1 cellular context compared by ENCODE assay signal in genomic region chr6:137906020-137906472, GRCh38.
TF ChIP-seq lines count a peak whose summit lies in the region.

No MANE protein-coding gene starts in this region.

TF ChIP-seq in HCT116, 20 proteins besides CTCF, POLR2A, EP300 and RAD21:
- TF ChIP-seq, protein P1, sequence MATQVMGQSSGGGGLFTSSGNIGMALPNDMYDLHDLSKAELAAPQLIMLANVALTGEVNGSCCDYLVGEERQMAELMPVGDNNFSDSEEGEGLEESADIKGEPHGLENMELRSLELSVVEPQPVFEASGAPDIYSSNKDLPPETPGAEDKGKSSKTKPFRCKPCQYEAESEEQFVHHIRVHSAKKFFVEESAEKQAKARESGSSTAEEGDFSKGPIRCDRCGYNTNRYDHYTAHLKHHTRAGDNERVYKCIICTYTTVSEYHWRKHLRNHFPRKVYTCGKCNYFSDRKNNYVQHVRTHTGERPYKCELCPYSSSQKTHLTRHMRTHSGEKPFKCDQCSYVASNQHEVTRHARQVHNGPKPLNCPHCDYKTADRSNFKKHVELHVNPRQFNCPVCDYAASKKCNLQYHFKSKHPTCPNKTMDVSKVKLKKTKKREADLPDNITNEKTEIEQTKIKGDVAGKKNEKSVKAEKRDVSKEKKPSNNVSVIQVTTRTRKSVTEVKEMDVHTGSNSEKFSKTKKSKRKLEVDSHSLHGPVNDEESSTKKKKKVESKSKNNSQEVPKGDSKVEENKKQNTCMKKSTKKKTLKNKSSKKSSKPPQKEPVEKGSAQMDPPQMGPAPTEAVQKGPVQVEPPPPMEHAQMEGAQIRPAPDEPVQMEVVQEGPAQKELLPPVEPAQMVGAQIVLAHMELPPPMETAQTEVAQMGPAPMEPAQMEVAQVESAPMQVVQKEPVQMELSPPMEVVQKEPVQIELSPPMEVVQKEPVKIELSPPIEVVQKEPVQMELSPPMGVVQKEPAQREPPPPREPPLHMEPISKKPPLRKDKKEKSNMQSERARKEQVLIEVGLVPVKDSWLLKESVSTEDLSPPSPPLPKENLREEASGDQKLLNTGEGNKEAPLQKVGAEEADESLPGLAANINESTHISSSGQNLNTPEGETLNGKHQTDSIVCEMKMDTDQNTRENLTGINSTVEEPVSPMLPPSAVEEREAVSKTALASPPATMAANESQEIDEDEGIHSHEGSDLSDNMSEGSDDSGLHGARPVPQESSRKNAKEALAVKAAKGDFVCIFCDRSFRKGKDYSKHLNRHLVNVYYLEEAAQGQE (IDR thresholded peaks at IDR 0.05; ENCODE audit: low read depth): no peak
- TF ChIP-seq YY1 (IDR thresholded peaks at IDR 0.05; ENCODE audit: extremely low read depth, insufficient replicate concordance, low read depth, low read length) (no peak), FOSL1 (IDR thresholded peaks at IDR 0.05; ENCODE audit: low read depth) (no peak), EZH2phosphoT487 (IDR thresholded peaks at IDR 0.05; ENCODE audit: borderline replicate concordance) (no peak), TCF7L2 (IDR thresholded peaks at IDR 0.05; ENCODE audit: borderline replicate concordance, extremely low read depth, insufficient read depth, insufficient read length) (no peak), EGR1 (IDR thresholded peaks at IDR 0.05; ENCODE audit: low read depth) (no peak), POLR2AphosphoS5 (IDR thresholded peaks at IDR 0.05; ENCODE audit: low read depth, low read length) (no peak), ATF3 (IDR thresholded peaks at IDR 0.05) (no peak), SIN3A (IDR thresholded peaks at IDR 0.05; ENCODE audit: low read depth) (no peak)
- TF ChIP-seq, protein P2, sequence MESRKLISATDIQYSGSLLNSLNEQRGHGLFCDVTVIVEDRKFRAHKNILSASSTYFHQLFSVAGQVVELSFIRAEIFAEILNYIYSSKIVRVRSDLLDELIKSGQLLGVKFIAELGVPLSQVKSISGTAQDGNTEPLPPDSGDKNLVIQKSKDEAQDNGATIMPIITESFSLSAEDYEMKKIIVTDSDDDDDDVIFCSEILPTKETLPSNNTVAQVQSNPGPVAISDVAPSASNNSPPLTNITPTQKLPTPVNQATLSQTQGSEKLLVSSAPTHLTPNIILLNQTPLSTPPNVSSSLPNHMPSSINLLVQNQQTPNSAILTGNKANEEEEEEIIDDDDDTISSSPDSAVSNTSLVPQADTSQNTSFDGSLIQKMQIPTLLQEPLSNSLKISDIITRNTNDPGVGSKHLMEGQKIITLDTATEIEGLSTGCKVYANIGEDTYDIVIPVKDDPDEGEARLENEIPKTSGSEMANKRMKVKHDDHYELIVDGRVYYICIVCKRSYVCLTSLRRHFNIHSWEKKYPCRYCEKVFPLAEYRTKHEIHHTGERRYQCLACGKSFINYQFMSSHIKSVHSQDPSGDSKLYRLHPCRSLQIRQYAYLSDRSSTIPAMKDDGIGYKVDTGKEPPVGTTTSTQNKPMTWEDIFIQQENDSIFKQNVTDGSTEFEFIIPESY (IDR thresholded peaks at IDR 0.05; ENCODE audit: extremely low read depth, insufficient replicate concordance, low read length): no peak
